In genomic region chr10:86706401-86706841, GRCh38 we compare ENCODE assay signal across 1 cellular context.
A peak's percentile ranks its signal among the peaks of the same experiment; 100 is the strongest.
TF ChIP-seq lines count a peak whose summit lies in the region.

No MANE protein-coding gene starts in this region.

TF ChIP-seq in HEK293, 187 proteins besides CTCF, POLR2A, EP300 and RAD21 (continued from another document):
- TF ChIP-seq ZNF248 (tag by site-specific recombination; IDR thresholded peaks at IDR 0.05) (no peak), GLIS1 (tag by site-specific recombination; IDR thresholded peaks at IDR 0.05) (peak; percentile 37), ZNF623 (tag by site-specific recombination; IDR thresholded peaks at IDR 0.05) (no peak), ZNF426 (tag by site-specific recombination; IDR thresholded peaks at IDR 0.05) (no peak), ZNF791 (tag by site-specific recombination; IDR thresholded peaks at IDR 0.05) (no peak), ZNF776 (tag by site-specific recombination; IDR thresholded peaks at IDR 0.05; ENCODE audit: borderline replicate concordance) (no peak), ZNF830 (tag by site-specific recombination; IDR thresholded peaks at IDR 0.05; ENCODE audit: low read depth) (no peak), ZSCAN4 (tag by site-specific recombination; IDR thresholded peaks at IDR 0.05) (no peak), ZNF26 (tag by site-specific recombination; IDR thresholded peaks at IDR 0.05) (no peak), SCRT1 (tag by site-specific recombination; IDR thresholded peaks at IDR 0.05; ENCODE audit: borderline replicate concordance) (peak; percentile 53), GLIS2 (tag by site-specific recombination; IDR thresholded peaks at IDR 0.05) (0 out of 2 replicates have a peak, but pooled peaks have one; percentile 17), KLF8 (tag by site-specific recombination; IDR thresholded peaks at IDR 0.05) (no peak)
TF ChIP-seq in HEK293: peak in this region for 4.
